1 cellular context compared by ENCODE assay signal in genomic region chr4:2305766-2306501, GRCh38.
TF ChIP-seq lines count a peak whose summit lies in the region.

No MANE protein-coding gene starts in this region.

TF ChIP-seq in SK-N-SH, 30 proteins besides CTCF, POLR2A, EP300 and RAD21 (continued from another document):
- TF ChIP-seq IRF3 (IDR thresholded peaks at IDR 0.05; ENCODE audit: low read depth, low read length) (no peak), SMC3 (IDR thresholded peaks at IDR 0.05; ENCODE audit: low read depth, low read length) (no peak), CHD2 (IDR thresholded peaks at IDR 0.05; ENCODE audit: low read length, partially characterized antibody) (no peak), RFX5 (IDR thresholded peaks at IDR 0.05; ENCODE audit: low read length) (no peak), RCOR1 (IDR thresholded peaks at IDR 0.05; ENCODE audit: low read length) (no peak), USF2 (IDR thresholded peaks at IDR 0.05; ENCODE audit: borderline replicate concordance, low read depth, low read length) (no peak), POLR2AphosphoS5 (IDR thresholded peaks at IDR 0.05; ENCODE audit: low read depth, low read length) (no peak), EZH2phosphoT487 (IDR thresholded peaks at IDR 0.05; ENCODE audit: borderline replicate concordance, low read depth) (no peak)
